8 cellular contexts compared by ENCODE assay signal in the genomic region with DNA sequence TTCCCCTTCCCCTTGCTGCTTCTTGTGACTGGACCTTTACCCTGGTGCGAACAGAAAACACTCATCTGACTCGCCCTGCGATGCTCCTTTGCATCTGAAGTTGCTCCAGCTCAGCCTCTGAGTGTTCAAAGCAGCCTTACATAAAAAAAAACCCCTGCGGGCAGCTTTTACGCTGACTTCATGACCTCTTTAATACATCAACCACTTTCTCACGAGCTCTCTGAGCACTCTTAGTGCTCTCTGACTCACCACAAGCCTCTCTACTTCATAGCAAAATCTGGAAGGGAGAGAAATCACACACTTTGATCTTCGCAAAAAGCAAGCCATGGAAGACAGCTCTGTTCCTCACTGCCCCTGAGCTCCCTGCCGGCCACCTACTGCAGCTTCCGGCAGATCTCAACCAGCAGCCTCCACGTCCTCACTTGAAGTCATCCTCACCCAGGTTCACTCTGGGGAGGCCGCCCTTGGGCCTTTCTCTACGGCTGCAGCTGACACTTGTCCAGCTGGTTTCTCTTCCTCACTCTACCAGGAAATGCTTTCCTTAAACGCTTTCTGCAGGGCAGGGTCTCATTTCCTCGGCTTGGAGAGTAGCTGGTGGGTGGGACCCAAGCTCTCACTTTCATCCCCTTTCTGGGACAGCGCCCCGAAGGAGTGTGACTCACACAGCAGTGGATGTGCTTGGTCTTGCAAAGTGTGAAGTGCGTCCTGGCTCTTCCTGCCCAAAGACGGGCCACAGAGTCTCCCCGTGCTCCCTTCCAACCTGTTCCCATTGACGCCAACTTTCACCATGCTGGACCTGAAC. TPM values are rescaled to one million over a fixed set of nuclear protein-coding genes. Genes with fewer than 3 reads are reported as not detected.
DNase-seq lines count a peak whose midpoint lies in the region; ATAC-seq and TF ChIP-seq lines count a peak whose summit lies in the region.

No MANE protein-coding gene starts in this region.

- H3K36me3 Mint-ChIP-seq in activated CD4-positive, alpha-beta memory T cell treated with anti-CD3 and anti-CD28 coated beads, Interleukin-2, amount 10 ng/mL, durations not matched to agents 7 days and 5 days (ENCODE audit: low read depth) = no peaks in the 10 kb centered on the region

- DNase-seq in SK-N-SH = no peak
- DNase-seq in HT1080 (ENCODE audit: low read depth) = peak; percentile 92
- peak; percentile 64 for DNase-seq in activated CD4-positive, alpha-beta memory T cell treated with anti-CD3 and anti-CD28 coated beads, Interleukin-2, amount 10 ng/mL, durations not matched to agents 7 days and 5 days
- DNase-seq in fibroblast of villous mesenchyme (ENCODE audit: low read depth) = peak; percentile 96
- DNase-seq in stimulated activated CD4-positive, alpha-beta T cell treated with anti-CD3 and anti-CD28 coated beads, Interleukin-2, amount 100 ng/mL, for 48 hours = peak; percentile 35 to 51
- no peak for DNase-seq in COR-L47 (lab: John Stamatoyannopoulos, UW)
- DNase-seq in NCI-H510A (lab: John Stamatoyannopoulos, UW) = no peak

- no peak for TF ChIP-seq RAD21 in SK-N-SH (IDR thresholded peaks at IDR 0.05; ENCODE audit: low read length)

- no peak overlapping the region for H3K9ac ChIP-seq in SK-N-SH

- H3K27ac Mint-ChIP-seq in activated CD4-positive, alpha-beta memory T cell treated with anti-CD3 and anti-CD28 coated beads, Interleukin-2, amount 10 ng/mL, durations not matched to agents 7 days and 5 days = peak overlapping the region; percentile 94

- peaks cover 0 to 3% of the 10 kb centered on the region in 2 experiments; a peak in 1 of 4 replicates for H3K4me1 ChIP-seq in SK-N-SH (ENCODE audit: control insufficient read depth in 1 of 2, insufficient read depth in 2 of 2, low read depth in 1 of 2, low read length in 1 of 2)

- peaks cover 46% of the 10 kb centered on the region for H3K4me1 Mint-ChIP-seq in activated CD4-positive, alpha-beta memory T cell treated with anti-CD3 and anti-CD28 coated beads, Interleukin-2, amount 10 ng/mL, durations not matched to agents 7 days and 5 days

- no peaks in the 10 kb centered on the region for H3K36me3 ChIP-seq in SK-N-SH (replicated peaks in 1 of 2; ENCODE audit: control insufficient read depth in 1 of 2, insufficient read depth in 2 of 2, low read length in 1 of 2)

- ATAC-seq in SK-N-SH treated with all-trans-retinoic acid at 6 μM for 48 hours = peak; percentile 9; the same call in 1 of the 3 replicates

- H3K79me2 ChIP-seq in SK-N-SH (ENCODE audit: insufficient read depth) = no peaks in the 10 kb centered on the region

- H3K9me3 Mint-ChIP-seq in activated CD4-positive, alpha-beta memory T cell treated with anti-CD3 and anti-CD28 coated beads, Interleukin-2, amount 10 ng/mL, durations not matched to agents 7 days and 5 days = no peaks in the 10 kb centered on the region

- peaks cover 5% of the 10 kb centered on the region for H3F3A ChIP-seq in SK-N-SH (replicated peaks; ENCODE audit: insufficient read depth)

- no peaks in the 10 kb centered on the region for H4K20me1 ChIP-seq in SK-N-SH (ENCODE audit: insufficient read depth)

- peak overlapping the region; percentile 37 for H3K4me3 Mint-ChIP-seq in activated CD4-positive, alpha-beta memory T cell treated with anti-CD3 and anti-CD28 coated beads, Interleukin-2, amount 10 ng/mL, durations not matched to agents 7 days and 5 days

- H3K27ac ChIP-seq in SK-N-SH (ENCODE audit: low read depth in 2 of 2, low read length in 1 of 2) = no peak overlapping the region

- H3K9me2 ChIP-seq in SK-N-SH = no peaks in the 10 kb centered on the region

- POLR2A ChIA-PET in SK-N-SH (lab: Yijun Ruan, JAX) = interaction anchor here (3.6 kb wide), 1 partner anchor 64 kb away, joined by 22 read pairs; no protein-coding TSS in a partner anchor
- POLR2A ChIA-PET in activated CD4-positive, alpha-beta memory T cell treated with anti-CD3 and anti-CD28 coated beads, Interleukin-2, amount 10 ng/mL, durations not matched to agents 7 days and 5 days (lab: Charles Lee) = interaction anchor here (0.7 to 6.1 kb wide), 31 partner anchors 11 to 276 kb away, joined by 3 to 82 read pairs (median 5); a partner anchor contains a TSS

- 73% methylated on average over 16 of the region's 20 CpGs for WGBS in SK-N-SH (ENCODE audit: low lambda C conversion rate)

- peaks cover 3% of the 10 kb centered on the region for H3K27me3 Mint-ChIP-seq in activated CD4-positive, alpha-beta memory T cell treated with anti-CD3 and anti-CD28 coated beads, Interleukin-2, amount 10 ng/mL, durations not matched to agents 7 days and 5 days

- H2AFZ ChIP-seq in SK-N-SH (ENCODE audit: low read depth) = no peak overlapping the region

- no peaks in the 10 kb centered on the region for H3K27me3 ChIP-seq in SK-N-SH (ENCODE audit: insufficient read depth)

- no peaks in the 10 kb centered on the region for H3K9me3 ChIP-seq in SK-N-SH

- no peak overlapping the region for H3K4me2 ChIP-seq in SK-N-SH

- H3K4me3 ChIP-seq in SK-N-SH (ENCODE audit: low read depth in 2 of 2, low read length in 1 of 2) (no peak overlapping the region), fibroblast of villous mesenchyme (ENCODE audit: low read depth, low read length) (no peak overlapping the region)

- no peak for TF ChIP-seq CTCF in SK-N-SH (IDR thresholded peaks at IDR 0.05)
- peak; percentile 2 for TF ChIP-seq CTCF in fibroblast of villous mesenchyme (IDR thresholded peaks at IDR 0.05; ENCODE audit: insufficient read depth, low read depth, low read length)

- no peak for TF ChIP-seq EP300 in SK-N-SH (IDR thresholded peaks at IDR 0.05; ENCODE audit: borderline replicate concordance in 1 of 2, low read depth in 1 of 2, low read length in 1 of 2)

- CTCF ChIA-PET in SK-N-SH (lab: Yijun Ruan, JAX) = interaction anchor here (0.7 to 14.2 kb wide), 29 partner anchors 8 to 318 kb away, joined by 3 to 318 read pairs (median 4); a partner anchor contains a TSS
- CTCF ChIA-PET in activated CD4-positive, alpha-beta memory T cell treated with anti-CD3 and anti-CD28 coated beads, Interleukin-2, amount 10 ng/mL, durations not matched to agents 7 days and 5 days (lab: Charles Lee) = interaction anchor here (0.8 to 6.6 kb wide), 41 partner anchors 9 to 816 kb away, joined by 3 to 215 read pairs (median 9); a partner anchor contains a TSS

TF ChIP-seq in SK-N-SH treated with all-trans-retinoic acid at 6 μM for 48 hours, 23 proteins besides CTCF, POLR2A, EP300 and RAD21:
- TF ChIP-seq ZFP30 (CRISPR knock-in tag; IDR thresholded peaks at IDR 0.05) (no peak), ZNF70 (CRISPR knock-in tag; IDR thresholded peaks at IDR 0.05) (peak; percentile 44; the same call in 1 of the 2 replicates)

TF ChIP-seq in SK-N-SH, 30 proteins besides CTCF, POLR2A, EP300 and RAD21 (continues in another document):
- TF ChIP-seq MEF2A (IDR thresholded peaks at IDR 0.05; ENCODE audit: borderline replicate concordance, low read depth) (no peak), RXRA (IDR thresholded peaks at IDR 0.05; ENCODE audit: borderline replicate concordance, low read depth) (no peak)

RNA-seq across cellular contexts. Expression of a gene that starts 5.3 kb away (rescaled TPM):
- polyA plus RNA-seq in SK-N-SH (2012; rRNA removed) = 0.03 TPM in 1 of 2 replicates, not detected in the other
- polyA plus RNA-seq in SK-N-SH (2012; cell fraction: cytosol; rRNA removed) = not detected in 2 replicates
- polyA plus RNA-seq in SK-N-SH (2012; cell fraction: nucleus; rRNA removed) = not detected in 2 replicates
- total RNA-seq in HT1080 (2014; rRNA removed; shearing (Covaris generic)) = 0.10 and 0.34 TPM in 2 replicates
- not detected in 2 replicates for polyA plus RNA-seq in HT1080 (2015; cell fraction: cytosol; rRNA removed)
- 0.12 TPM in 1 of 2 replicates, not detected in the other for polyA plus RNA-seq in HT1080 (2015; cell fraction: nucleus; rRNA removed)
- total RNA-seq in activated CD4-positive, alpha-beta memory T cell treated with anti-CD3 and anti-CD28 coated beads, Interleukin-2, amount 10 ng/mL, durations not matched to agents 7 days and 5 days = 1 to 10 TPM; 1.4 to 1.5 TPM
- total RNA-seq in fibroblast of villous mesenchyme = not detected in 2 replicates

RNA-seq across cellular contexts. Expression of a gene that starts 10.9 kb away (rescaled TPM):
- polyA plus RNA-seq in SK-N-SH (2012; rRNA removed) = not detected in 2 replicates
- not detected in 2 replicates for polyA plus RNA-seq in SK-N-SH (2012; cell fraction: cytosol; rRNA removed)
- not detected in 2 replicates for polyA plus RNA-seq in SK-N-SH (2012; cell fraction: nucleus; rRNA removed)
- total RNA-seq in HT1080 (2014; rRNA removed; shearing (Covaris generic)) = not detected in 2 replicates
- polyA plus RNA-seq in HT1080 (2015; cell fraction: cytosol; rRNA removed) = not detected in 2 replicates
- not detected in 2 replicates for polyA plus RNA-seq in HT1080 (2015; cell fraction: nucleus; rRNA removed)
- total RNA-seq in activated CD4-positive, alpha-beta memory T cell treated with anti-CD3 and anti-CD28 coated beads, Interleukin-2, amount 10 ng/mL, durations not matched to agents 7 days and 5 days = not detected
- not detected in 2 replicates for total RNA-seq in fibroblast of villous mesenchyme

RNA-seq across cellular contexts. Expression of a gene that starts 19.8 kb away (rescaled TPM):
- polyA plus RNA-seq in SK-N-SH (2012; rRNA removed) = 3.8 and 4.3 TPM in 2 replicates
- 1.2 and 3.0 TPM in 2 replicates for polyA plus RNA-seq in SK-N-SH (2012; cell fraction: cytosol; rRNA removed)
- 8.5 and 16.3 TPM in 2 replicates for polyA plus RNA-seq in SK-N-SH (2012; cell fraction: nucleus; rRNA removed)
- total RNA-seq in HT1080 (2014; rRNA removed; shearing (Covaris generic)) = 8.5 and 15.2 TPM in 2 replicates
- 4.7 and 7.3 TPM in 2 replicates for polyA plus RNA-seq in HT1080 (2015; cell fraction: cytosol; rRNA removed)
- 3.4 TPM in 2 replicates for polyA plus RNA-seq in HT1080 (2015; cell fraction: nucleus; rRNA removed)
- 1 to 10 TPM; 1.5 to 1.6 TPM for total RNA-seq in activated CD4-positive, alpha-beta memory T cell treated with anti-CD3 and anti-CD28 coated beads, Interleukin-2, amount 10 ng/mL, durations not matched to agents 7 days and 5 days
- total RNA-seq in fibroblast of villous mesenchyme = 0.43 and 0.64 TPM in 2 replicates

RNA-seq across cellular contexts. Expression of a gene that starts 31.8 kb away (rescaled TPM):
- polyA plus RNA-seq in SK-N-SH (2012; rRNA removed) = 26.5 and 27.6 TPM in 2 replicates
- polyA plus RNA-seq in SK-N-SH (2012; cell fraction: cytosol; rRNA removed) = 11.1 and 16.3 TPM in 2 replicates
- 31.0 and 67.8 TPM in 2 replicates for polyA plus RNA-seq in SK-N-SH (2012; cell fraction: nucleus; rRNA removed)
- total RNA-seq in HT1080 (2014; rRNA removed; shearing (Covaris generic)) = 27.7 and 29.8 TPM in 2 replicates
- 15.6 and 23.1 TPM in 2 replicates for polyA plus RNA-seq in HT1080 (2015; cell fraction: cytosol; rRNA removed)
- 30.4 and 36.1 TPM in 2 replicates for polyA plus RNA-seq in HT1080 (2015; cell fraction: nucleus; rRNA removed)
- total RNA-seq in activated CD4-positive, alpha-beta memory T cell treated with anti-CD3 and anti-CD28 coated beads, Interleukin-2, amount 10 ng/mL, durations not matched to agents 7 days and 5 days = 100 to 1,000 TPM; 103 to 107 TPM
- 3.5 TPM in 2 replicates for total RNA-seq in fibroblast of villous mesenchyme

RNA-seq across cellular contexts. Expression of a gene that starts 36.9 kb away (rescaled TPM):
- polyA plus RNA-seq in SK-N-SH (2012; rRNA removed) = 35.9 and 39.5 TPM in 2 replicates
- polyA plus RNA-seq in SK-N-SH (2012; cell fraction: cytosol; rRNA removed) = 28.3 and 36.2 TPM in 2 replicates
- 28.0 and 30.6 TPM in 2 replicates for polyA plus RNA-seq in SK-N-SH (2012; cell fraction: nucleus; rRNA removed)
- 42.3 and 46.2 TPM in 2 replicates for total RNA-seq in HT1080 (2014; rRNA removed; shearing (Covaris generic))
- 39.5 and 45.7 TPM in 2 replicates for polyA plus RNA-seq in HT1080 (2015; cell fraction: cytosol; rRNA removed)
- polyA plus RNA-seq in HT1080 (2015; cell fraction: nucleus; rRNA removed) = 23.2 and 24.1 TPM in 2 replicates
- total RNA-seq in activated CD4-positive, alpha-beta memory T cell treated with anti-CD3 and anti-CD28 coated beads, Interleukin-2, amount 10 ng/mL, durations not matched to agents 7 days and 5 days = 100 to 1,000 TPM; 206 to 208 TPM
- 24.2 and 26.4 TPM in 2 replicates for total RNA-seq in fibroblast of villous mesenchyme

Comparison
In these comparisons a context has a peak if more than half of its experiments do, and no peak if none do; other contexts are left out.
1. DNase-seq: peak in HT1080 (single experiment), activated CD4-positive, alpha-beta memory T cell treated with anti-CD3 and anti-CD28 coated beads, Interleukin-2, amount 10 ng/mL, durations not matched to agents 7 days and 5 days (single experiment), fibroblast of villous mesenchyme (single experiment) and stimulated activated CD4-positive, alpha-beta T cell treated with anti-CD3 and anti-CD28 coated beads, Interleukin-2, amount 100 ng/mL, for 48 hours (2 of 2); none in SK-N-SH (single experiment), COR-L47 (single experiment) and NCI-H510A (single experiment).